ENCODE assay signal across 9 cellular contexts in the genomic region with DNA sequence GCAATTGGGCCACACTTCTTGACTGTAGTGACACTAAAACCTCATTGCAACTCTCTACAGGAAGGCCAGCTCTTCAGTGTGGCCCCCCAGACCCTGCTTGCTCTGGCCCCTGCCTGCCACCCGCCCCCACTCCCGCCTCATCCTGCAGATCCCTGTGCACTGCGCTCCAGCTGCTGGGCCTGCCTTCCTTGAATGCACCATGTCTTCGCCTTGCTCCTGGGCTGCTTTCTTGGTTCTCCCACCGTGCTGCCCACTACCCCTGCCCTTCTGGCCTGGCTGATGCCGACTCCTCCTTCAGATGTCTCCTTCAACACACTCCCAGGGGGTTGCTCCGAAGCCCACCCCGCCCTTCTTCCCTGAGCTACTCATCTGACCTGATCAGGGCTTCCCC.
DNase-seq lines count a peak whose midpoint lies in the region; FAIRE-seq and TF ChIP-seq lines count a peak whose summit lies in the region.
"Had no signal": no experiment of that assay in that cellular context is flagged by ENCODE, and none has a peak within 500 bp of the region (broad histone marks: within the 10 kb centered on the region; RNA-seq: fewer than 3 reads in every experiment).

No MANE protein-coding gene starts in this region.

- no peaks in the 10 kb centered on the region for H4K20me1 ChIP-seq in astrocyte (ENCODE audit: insufficient read depth, low read length)

- no peaks in the 10 kb centered on the region for H3K27me3 Mint-ChIP-seq in astrocyte (ENCODE audit: low read depth, unreplicated experiment)

- no peak overlapping the region for H2AFZ ChIP-seq in astrocyte (ENCODE audit: low read depth, low read length)

- no peak for FAIRE-seq in astrocyte (lab: Jason Lieb, UNC)

- H3K4me1 Mint-ChIP-seq in astrocyte (ENCODE audit: low read depth, unreplicated experiment) = peaks cover 4% of the 10 kb centered on the region

- H3K4me2 ChIP-seq in astrocyte (ENCODE audit: low read length) = peak overlapping the region; percentile 80
- H3K4me2 ChIP-seq in mesendoderm (ENCODE audit: low read length) = no peak overlapping the region

- no peaks in the 10 kb centered on the region for H3K79me1 ChIP-seq in mesendoderm (ENCODE audit: low read length)

- no peak overlapping the region for H2BK15ac ChIP-seq in mesendoderm (replicated peaks; ENCODE audit: low read depth)

- H2AK5ac ChIP-seq in mesendoderm (ENCODE audit: low read length) = peak overlapping the region; percentile 37

- H3K27me3 ChIP-seq in HUES64 (ENCODE audit: insufficient read depth, low read length) = no peaks in the 10 kb centered on the region
- H3K27me3 ChIP-seq in astrocyte (ENCODE audit: insufficient read depth, low read length) = no peaks in the 10 kb centered on the region
- no peaks in the 10 kb centered on the region for H3K27me3 ChIP-seq in mesendoderm (ENCODE audit: insufficient read depth, low read length, poor library complexity)
- H3K27me3 ChIP-seq in effector memory CD4-positive, alpha-beta T cell (replicated peaks; ENCODE audit: control insufficient read depth, insufficient read depth, low read length, poor library complexity, severe bottlenecking) = no peaks in the 10 kb centered on the region

- H3K4me1 ChIP-seq in HUES64 (ENCODE audit: insufficient read depth, low read length) = peaks cover 29% of the 10 kb centered on the region
- H3K4me1 ChIP-seq in astrocyte (ENCODE audit: insufficient read depth, low read length) = peaks cover 33% of the 10 kb centered on the region
- H3K4me1 ChIP-seq in mesendoderm (ENCODE audit: control insufficient read depth, low read depth, low read length) = peaks cover 11% of the 10 kb centered on the region
- peaks cover 9% of the 10 kb centered on the region for H3K4me1 ChIP-seq in effector memory CD4-positive, alpha-beta T cell (ENCODE audit: control insufficient read depth, insufficient read depth, low read length, poor library complexity, severe bottlenecking)

- no peaks in the 10 kb centered on the region for H3K9me3 Mint-ChIP-seq in astrocyte (ENCODE audit: unreplicated experiment)

- no peak overlapping the region for H3K18ac ChIP-seq in mesendoderm (ENCODE audit: low read length)

- H3K9me3 ChIP-seq in HUES64 (ENCODE audit: insufficient read depth, low read depth, low read length) = no peaks in the 10 kb centered on the region
- H3K9me3 ChIP-seq in astrocyte (ENCODE audit: insufficient read depth, low read depth, low read length) = no peaks in the 10 kb centered on the region
- no peaks in the 10 kb centered on the region for H3K9me3 ChIP-seq in effector memory CD4-positive, alpha-beta T cell (ENCODE audit: control insufficient read depth, low read length)

- H3K9ac ChIP-seq in HUES64 (ENCODE audit: low read depth, low read length) (peak overlapping the region; percentile 31; the same call in 1 of the 2 replicates), astrocyte (ENCODE audit: low read length) (peak overlapping the region; percentile 93), mesendoderm (ENCODE audit: low read length) (peak overlapping the region; percentile 66)

- DNase-seq in astrocyte (ENCODE audit: low read depth) = no peak
- no peak for DNase-seq in mesendoderm
- no peak for DNase-seq in stimulated activated CD4-positive, alpha-beta T cell treated with anti-CD3 and anti-CD28 coated beads, Interleukin-4, amount 100 ng/mL, for 24 hours
- DNase-seq in GM19238 (ENCODE audit: insufficient read length, low spot score) = no peak
- no peak for DNase-seq in effector memory CD4-positive, alpha-beta T cell
- DNase-seq: activated CD8-positive, alpha-beta memory T cell treated with anti-CD3 and anti-CD28 coated beads for 24 hours; stimulated activated CD4-positive, alpha-beta T cell treated with anti-CD3 and anti-CD28 coated beads, Interleukin-4, amount 100 ng/mL, for 4 hours had no signal

- H3K79me2 ChIP-seq in astrocyte (ENCODE audit: insufficient read depth, low read length) = peaks cover 45% of the 10 kb centered on the region
- no peaks in the 10 kb centered on the region for H3K79me2 ChIP-seq in mesendoderm (ENCODE audit: control insufficient read depth, insufficient read depth, low read length)

- H3K36me3 ChIP-seq in HUES64 (ENCODE audit: insufficient read depth, low read length) = no peaks in the 10 kb centered on the region
- H3K36me3 ChIP-seq in astrocyte (ENCODE audit: insufficient read depth, low read length) = no peaks in the 10 kb centered on the region
- no peaks in the 10 kb centered on the region for H3K36me3 ChIP-seq in mesendoderm (ENCODE audit: control insufficient read depth, insufficient read depth, low read length)
- H3K36me3 ChIP-seq in effector memory CD4-positive, alpha-beta T cell (ENCODE audit: control insufficient read depth, insufficient read depth, low read length) = no peaks in the 10 kb centered on the region

- H3K4ac ChIP-seq in mesendoderm (ENCODE audit: low read depth, low read length) = no peak overlapping the region

- peaks cover 1% of the 10 kb centered on the region for H3K36me3 Mint-ChIP-seq in astrocyte (ENCODE audit: low read depth, unreplicated experiment)

- no peak overlapping the region for H2BK5ac ChIP-seq in mesendoderm (ENCODE audit: low read length)

- TF ChIP-seq CTCF in astrocyte (IDR thresholded peaks at IDR 0.05; ENCODE audit: insufficient read depth, low read depth, low read length) = no peak

- H4K5ac ChIP-seq in mesendoderm (ENCODE audit: low read length) = no peak overlapping the region

- H2BK120ac ChIP-seq in mesendoderm (ENCODE audit: low read depth, low read length) = no peak overlapping the region

- H3K27ac Mint-ChIP-seq in astrocyte (ENCODE audit: unreplicated experiment) = no peak overlapping the region

- peak overlapping the region; percentile 81 for H3K56ac ChIP-seq in mesendoderm (ENCODE audit: low read length)

- 81% methylated on average over 8 of the region's 8 CpGs for WGBS in HUES64
- no CpG with 5 or more reads among the region's 8 CpGs for WGBS in mesendoderm (ENCODE audit: extremely low coverage, insufficient coverage, low lambda C conversion rate)

- no peak overlapping the region for H3K23ac ChIP-seq in mesendoderm (ENCODE audit: low read length)

- peak overlapping the region; percentile 60 for H3K27ac ChIP-seq in HUES64 (ENCODE audit: low read depth, low read length)
- peak overlapping the region; percentile 99 for H3K27ac ChIP-seq in astrocyte (ENCODE audit: low read depth, low read length)
- no peak overlapping the region for H3K27ac ChIP-seq in mesendoderm (ENCODE audit: low read depth, low read length)
- peak overlapping the region; percentile 93 for H3K27ac ChIP-seq in temporal lobe (ENCODE audit: low read depth, low read length)
- H3K27ac ChIP-seq in effector memory CD4-positive, alpha-beta T cell (ENCODE audit: insufficient read depth, low read length, poor library complexity, severe bottlenecking) = no peak overlapping the region

- H3K4me3 ChIP-seq in HUES64 (ENCODE audit: low read length) = no peak overlapping the region
- H3K4me3 ChIP-seq in astrocyte (ENCODE audit: insufficient read depth, low read depth, low read length) = no peak overlapping the region
- H3K4me3 ChIP-seq in mesendoderm (ENCODE audit: low read length) = no peak overlapping the region
- no peak overlapping the region for H3K4me3 ChIP-seq in effector memory CD4-positive, alpha-beta T cell (ENCODE audit: insufficient read depth, low read depth, low read length, poor library complexity, severe bottlenecking)

- peak overlapping the region; percentile 29 for H3K4me3 Mint-ChIP-seq in astrocyte (ENCODE audit: unreplicated experiment)

- H4K8ac ChIP-seq in mesendoderm (ENCODE audit: low read depth, low read length) = no peak overlapping the region

Comparison
In these comparisons a context has a peak if more than half of its experiments do, and no peak if none do; other contexts are left out.
1. H3K27ac ChIP-seq: peak in HUES64 (single experiment), astrocyte (single experiment) and temporal lobe (single experiment); none in mesendoderm (single experiment) and effector memory CD4-positive, alpha-beta T cell (single experiment).
2. H3K9ac ChIP-seq: peak in every context shown above with its lines; median percentile 93 in astrocyte; 66 in mesendoderm; 31 in HUES64.